ENCODE assay signal across 8 cellular contexts in genomic region chrX:16719334-16720084, GRCh38. TPM values are rescaled to one million over a fixed set of nuclear protein-coding genes. Genes with fewer than 3 reads are reported as not detected.
A peak's percentile ranks its signal among the peaks of the same experiment; 100 is the strongest.
DNase-seq lines count a peak whose midpoint lies in the region; ATAC-seq and TF ChIP-seq lines count a peak whose summit lies in the region.

A gene with protein sequence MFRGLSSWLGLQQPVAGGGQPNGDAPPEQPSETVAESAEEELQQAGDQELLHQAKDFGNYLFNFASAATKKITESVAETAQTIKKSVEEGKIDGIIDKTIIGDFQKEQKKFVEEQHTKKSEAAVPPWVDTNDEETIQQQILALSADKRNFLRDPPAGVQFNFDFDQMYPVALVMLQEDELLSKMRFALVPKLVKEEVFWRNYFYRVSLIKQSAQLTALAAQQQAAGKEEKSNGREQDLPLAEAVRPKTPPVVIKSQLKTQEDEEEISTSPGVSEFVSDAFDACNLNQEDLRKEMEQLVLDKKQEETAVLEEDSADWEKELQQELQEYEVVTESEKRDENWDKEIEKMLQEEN (plus strand): TSS chrX:16719612. CDS start chrX:16719725, 113 bp downstream.

- H3K27me3 ChIP-seq in CD4-positive, alpha-beta memory T cell (ENCODE audit: insufficient read depth, low read length), result no peaks in the 10 kb centered on the region
- no peaks in the 10 kb centered on the region for H3K27me3 ChIP-seq in ectodermal cell (ENCODE audit: control insufficient read depth, insufficient read depth, low read length, poor library complexity, severe bottlenecking)
- no peaks in the 10 kb centered on the region for H3K27me3 ChIP-seq in lower lobe of right lung (ENCODE audit: low read depth)

- H3K27ac Mint-ChIP-seq in CD4-positive, alpha-beta memory T cell, result peak within 1 kb of the TSS; percentile 99 to 100 (median 99)

- no peaks in the 10 kb centered on the region for H3K36me3 ChIP-seq in CD4-positive, alpha-beta memory T cell (ENCODE audit: insufficient read depth, low read length)
- H3K36me3 ChIP-seq in ectodermal cell (ENCODE audit: control insufficient read depth, insufficient read depth, low read length), result no peaks in the 10 kb centered on the region
- no peaks in the 10 kb centered on the region for H3K36me3 ChIP-seq in lower lobe of right lung

- H3K36me3 Mint-ChIP-seq in CD4-positive, alpha-beta memory T cell, result peaks cover 5 to 9% of the 10 kb centered on the region in 2 donors

- 0 to 1% methylated on average over 54 of the region's 54 CpGs for WGBS in ectodermal cell, 2 experiments

- H3K4me1 ChIP-seq in CD4-positive, alpha-beta memory T cell (ENCODE audit: insufficient read depth, low read length), result peaks cover 8% of the 10 kb centered on the region
- H3K4me1 ChIP-seq in ectodermal cell (ENCODE audit: control insufficient read depth, insufficient read depth, low read length), result no peaks in the 10 kb centered on the region
- H3K4me1 ChIP-seq in lower lobe of right lung, result peaks cover 10% of the 10 kb centered on the region

- no peaks in the 10 kb centered on the region for H3K27me3 Mint-ChIP-seq in CD4-positive, alpha-beta memory T cell

- H3K9me3 ChIP-seq in CD4-positive, alpha-beta memory T cell (ENCODE audit: control insufficient read depth in 1 of 2, low read length in 2 of 2), result no peaks in the 10 kb centered on the region
- H3K9me3 ChIP-seq in ectodermal cell (ENCODE audit: control insufficient read depth, low read length) (no peaks in the 10 kb centered on the region), lower lobe of right lung (no peaks in the 10 kb centered on the region)

- H3K4me3 ChIP-seq in CD4-positive, alpha-beta memory T cell (ENCODE audit: low read length in 2 of 2), result peak within 1 kb of the TSS; percentile 54 to 84
- H3K4me3 ChIP-seq in ectodermal cell (ENCODE audit: insufficient read depth, low read depth, low read length), result peak within 1 kb of the TSS; percentile 67
- H3K4me3 ChIP-seq in lower lobe of right lung, result peak within 1 kb of the TSS; percentile 61

- intact Hi-C loops in CD4-positive, alpha-beta memory T cell (cut with micrococcal nuclease), result loop anchor here (1.0 to 10.0 kb wide), 6 partner anchors 67 to 1845 kb away; partner anchors contain the start of genes AP1S2, FANCB, MOSPD2 and RBBP7
- intact Hi-C loops in lower lobe of right lung (cut with DNase I), result no loop called here

- ATAC-seq in GM19467 (IDR thresholded peaks at IDR 0.05; ENCODE audit: unreplicated experiment) (peak; percentile 99), lower lobe of right lung (peak; percentile 99)

- CTCF ChIA-PET in CD4-positive, alpha-beta memory T cell (lab: Charles Lee; ENCODE audit: partially characterized antibody), result interaction anchor here (0.9 to 1.0 kb wide), 2 partner anchors 12 to 283 kb away, joined by 3 read pairs; no protein-coding TSS in a partner anchor

- peaks cover 0 to 5% (median 0%) of the 10 kb centered on the region in 8 donors for H3K9me3 Mint-ChIP-seq in CD4-positive, alpha-beta memory T cell

- POLR2A ChIA-PET in CD4-positive, alpha-beta memory T cell (lab: Charles Lee; ENCODE audit: partially characterized antibody), result interaction anchor here (1.0 to 2.1 kb wide), 5 partner anchors 66 to 969 kb away, joined by 3 to 8 read pairs (median 4); partner anchors contain the start of genes AP1S2, RBBP7 and TXLNG

- no peak for TF ChIP-seq CTCF in lower lobe of right lung (IDR thresholded peaks at IDR 0.05)

- H3K4me1 Mint-ChIP-seq in CD4-positive, alpha-beta memory T cell, result peaks cover 13 to 55% (median 37%) of the 10 kb centered on the region in 4 donors

- H3K27ac ChIP-seq in CD4-positive, alpha-beta memory T cell (ENCODE audit: low read depth, low read length), result peak within 1 kb of the TSS; percentile 95
- peak within 1 kb of the TSS; percentile 97 for H3K27ac ChIP-seq in ectodermal cell (ENCODE audit: insufficient read depth, low read depth, low read length, poor library complexity, severe bottlenecking)
- H3K27ac ChIP-seq in lower lobe of right lung, result peak within 1 kb of the TSS; percentile 94

- DNase-seq in CD4-positive, alpha-beta memory T cell, result peak; percentile 91 to 100 (median 97)
- DNase-seq in HS-27A (ENCODE audit: low read depth) (peak; percentile 76), NK-92 (lab: John Stamatoyannopoulos, UW; ENCODE audit: unreplicated experiment) (peak; percentile 31), lower lobe of right lung (peak; percentile 94)
- DNase-seq in activated CD8-positive, alpha-beta memory T cell treated with anti-CD3 and anti-CD28 coated beads for 1 hour (ENCODE audit: extremely low read depth in 1 of 2, low read depth in 1 of 2), result peak; percentile 88 to 95
- peak; percentile 80 to 87 (median 86) for DNase-seq in stimulated activated CD4-positive, alpha-beta T cell treated with anti-CD3 and anti-CD28 coated beads, TNF-alpha, amount 100 ng/mL, for 24 hours (ENCODE audit: low read depth in 3 of 3)

- peak within 1 kb of the TSS; percentile 89 to 99 (median 95) for H3K4me3 Mint-ChIP-seq in CD4-positive, alpha-beta memory T cell

RNA-seq across cellular contexts. Expression of the gene that starts here (rescaled TPM):
- total RNA-seq in CD4-positive, alpha-beta memory T cell, result 10 to 100 TPM; 13.9 to 15.4 TPM
- 10 to 100 TPM; 14.5 TPM for polyA plus RNA-seq in CD4-positive, alpha-beta memory T cell
- 14.5 TPM for polyA plus RNA-seq in ectodermal cell (2013, experiment 1 of 4)
- 14.6 TPM for polyA plus RNA-seq in ectodermal cell (2013, experiment 2 of 4)
- polyA plus RNA-seq in ectodermal cell (2013, experiment 3 of 4), result 10.5 TPM
- polyA plus RNA-seq in ectodermal cell (2013, experiment 4 of 4), result 11.7 TPM
- 21.8 TPM for total RNA-seq in lower lobe of right lung

Comparison
In these comparisons a context has a peak if more than half of its experiments do, and no peak if none do; other contexts are left out.
1. Peak in every context shown above with its lines: DNase-seq, ATAC-seq, H3K4me3 ChIP-seq and H3K27ac ChIP-seq.
2. DNase-seq: peak in every context shown above with its lines; median percentile 97 in CD4-positive, alpha-beta memory T cell; 94 in lower lobe of right lung; 92 in activated CD8-positive, alpha-beta memory T cell treated with anti-CD3 and anti-CD28 coated beads for 1 hour; 86 in stimulated activated CD4-positive, alpha-beta T cell treated with anti-CD3 and anti-CD28 coated beads, TNF-alpha, amount 100 ng/mL, for 24 hours; 76 in HS-27A; 31 in NK-92.